ENCODE assay signal across 8 cellular contexts in genomic region chr15:59299919-59300617, GRCh38.
DNase-seq lines count a peak whose midpoint lies in the region; ATAC-seq and TF ChIP-seq lines count a peak whose summit lies in the region.

No MANE protein-coding gene starts in this region.

- no peak overlapping the region for H3K56ac ChIP-seq in mesendoderm (ENCODE audit: low read length)

- no TSS peak for BruUV-seq in Caco-2 (replicated peaks; lab: Mats Ljungman, UMichigan)

- 43% methylated on average over 8 of the region's 9 CpGs for WGBS in mesenchymal stem cell
- no CpG with 5 or more reads among the region's 9 CpGs for WGBS in mesendoderm (ENCODE audit: extremely low coverage, insufficient coverage, low lambda C conversion rate)

- H3K18ac ChIP-seq in mesenchymal stem cell (ENCODE audit: low read depth in 1 of 2, low read length in 2 of 2) (peak overlapping the region; percentile 89 to 92), mesendoderm (ENCODE audit: low read length) (no peak overlapping the region)

- H3K4me3 Mint-ChIP-seq in Caco-2 (ENCODE audit: unreplicated experiment) = no peak overlapping the region

- peaks cover 12% of the 10 kb centered on the region for H3K79me1 ChIP-seq in mesenchymal stem cell (replicated peaks; ENCODE audit: low read length, poor library complexity, severe bottlenecking)
- no peaks in the 10 kb centered on the region for H3K79me1 ChIP-seq in mesendoderm (ENCODE audit: low read length)

- H3K36me3 ChIP-seq in Caco-2 (ENCODE audit: control insufficient read depth, insufficient read depth, low read length) = no peaks in the 10 kb centered on the region
- peaks cover 0 to 8% of the 10 kb centered on the region in 2 experiments for H3K36me3 ChIP-seq in mesenchymal stem cell (ENCODE audit: control insufficient read depth in 1 of 2, insufficient read depth in 2 of 2, low read depth in 1 of 2, low read length in 2 of 2)
- no peaks in the 10 kb centered on the region for H3K36me3 ChIP-seq in mesendoderm (ENCODE audit: control insufficient read depth, insufficient read depth, low read length)

- CTCF ChIA-PET in Caco-2 (lab: Charles Lee) = interaction anchor here (0.6 kb wide), 1 partner anchor 229 kb away, joined by 3 read pairs; no protein-coding TSS in a partner anchor

- H3K4me2 ChIP-seq in mesenchymal stem cell (ENCODE audit: low read length, poor library complexity, severe bottlenecking) (no peak overlapping the region), mesendoderm (ENCODE audit: low read length) (no peak overlapping the region)

- no peaks in the 10 kb centered on the region for H3K27me3 Mint-ChIP-seq in Caco-2 (ENCODE audit: insufficient read depth, unreplicated experiment)

- H3K9me3 ChIP-seq in Caco-2 (no peaks in the 10 kb centered on the region), mesenchymal stem cell (ENCODE audit: control insufficient read depth, low read length) (no peaks in the 10 kb centered on the region)

- ATAC-seq in GM21529 (IDR thresholded peaks at IDR 0.05; ENCODE audit: unreplicated experiment) = peak; percentile 50

- H2BK120ac ChIP-seq in mesenchymal stem cell (ENCODE audit: low read depth, low read length) (peak overlapping the region; percentile 67), mesendoderm (ENCODE audit: low read depth, low read length) (no peak overlapping the region)

- H3K9ac ChIP-seq in mesenchymal stem cell (ENCODE audit: low read length) (peak overlapping the region; percentile 78), mesendoderm (ENCODE audit: low read length) (no peak overlapping the region)

- H3K4me1 ChIP-seq in Caco-2 = peaks cover 26% of the 10 kb centered on the region
- peaks cover 38% of the 10 kb centered on the region for H3K4me1 ChIP-seq in mesenchymal stem cell (ENCODE audit: control insufficient read depth, insufficient read depth, low read depth, low read length)
- peaks cover 6% of the 10 kb centered on the region for H3K4me1 ChIP-seq in mesendoderm (ENCODE audit: control insufficient read depth, low read depth, low read length)

- no peak overlapping the region for H2AFZ ChIP-seq in mesenchymal stem cell (ENCODE audit: low read depth, low read length)

- no peak for DNase-seq in Caco-2
- DNase-seq in KG1 (lab: John Stamatoyannopoulos, UW) = peak; percentile 68
- peak; percentile 55 for DNase-seq in activated CD4-positive, CD25-positive, alpha-beta regulatory T cell treated with anti-CD3 and anti-CD28 coated beads, Interleukin-2, amount 50 U/mL, for 72 hours
- peak; percentile 97 for DNase-seq in choroid plexus epithelial cell (ENCODE audit: low read depth)
- peak; percentile 98 for DNase-seq in mesenchymal stem cell
- DNase-seq in stimulated activated CD8-positive, alpha-beta memory T cell treated with anti-CD3 and anti-CD28 coated beads, Interleukin-7, amount 100 ng/mL, for 24 hours (ENCODE audit: low read depth) = peak; percentile 37
- DNase-seq in mesendoderm = no peak

- H4K91ac ChIP-seq in mesenchymal stem cell (ENCODE audit: low read length) = peak overlapping the region; percentile 88

- H2BK5ac ChIP-seq in mesenchymal stem cell (ENCODE audit: low read depth, low read length, poor library complexity, severe bottlenecking) (no peak overlapping the region), mesendoderm (ENCODE audit: low read length) (no peak overlapping the region)

- no peaks in the 10 kb centered on the region for H3K9me3 Mint-ChIP-seq in Caco-2 (ENCODE audit: unreplicated experiment)

- H3K4ac ChIP-seq in mesenchymal stem cell (ENCODE audit: low read depth in 1 of 2, low read length in 2 of 2) = peak overlapping the region; percentile 72 to 88
- no peak overlapping the region for H3K4ac ChIP-seq in mesendoderm (ENCODE audit: low read depth, low read length)

- H3K4me3 ChIP-seq in Caco-2 (ENCODE audit: low read depth, low read length) (no peak overlapping the region), choroid plexus epithelial cell (ENCODE audit: low read depth, low read length) (peak overlapping the region; percentile 1), mesenchymal stem cell (ENCODE audit: insufficient read depth in 1 of 2, low read depth in 1 of 2, low read length in 2 of 2) (peak overlapping the region in 1 of 2 experiments; percentile 1), mesendoderm (ENCODE audit: low read length) (no peak overlapping the region)

- H3K27me3 ChIP-seq in Caco-2 (replicated peaks; ENCODE audit: control insufficient read depth, insufficient read depth, low read length) = no peaks in the 10 kb centered on the region
- H3K27me3 ChIP-seq in mesenchymal stem cell (ENCODE audit: control insufficient read depth in 1 of 2, insufficient read depth in 1 of 2, low read length in 2 of 2) = no peaks in the 10 kb centered on the region
- no peaks in the 10 kb centered on the region for H3K27me3 ChIP-seq in mesendoderm (ENCODE audit: insufficient read depth, low read length, poor library complexity)

- H3K4me1 Mint-ChIP-seq in Caco-2 (ENCODE audit: low read depth, unreplicated experiment) = peaks cover 10% of the 10 kb centered on the region

- H3K14ac ChIP-seq in mesenchymal stem cell (ENCODE audit: low read length in 2 of 2) = no peak overlapping the region

- peaks cover 14% of the 10 kb centered on the region for H3K36me3 Mint-ChIP-seq in Caco-2 (ENCODE audit: insufficient read depth, unreplicated experiment)

- H3K27ac ChIP-seq in mesenchymal stem cell (ENCODE audit: low read length, poor library complexity, severe bottlenecking) (peak overlapping the region; percentile 63), mesendoderm (ENCODE audit: low read depth, low read length) (no peak overlapping the region)

- H2AK5ac ChIP-seq in mesenchymal stem cell (ENCODE audit: low read length, severe bottlenecking) (peak overlapping the region; percentile 97), mesendoderm (ENCODE audit: low read length) (no peak overlapping the region)

- POLR2A ChIA-PET in Caco-2 (lab: Charles Lee) = interaction anchor here (1.1 kb wide), 1 partner anchor 73 kb away, joined by 4 read pairs; the partner anchor contains the start of gene MYO1E

- no peaks in the 10 kb centered on the region for H3K79me2 ChIP-seq in mesendoderm (ENCODE audit: control insufficient read depth, insufficient read depth, low read length)

- H2BK15ac ChIP-seq in mesenchymal stem cell (ENCODE audit: low read depth, poor library complexity, severe bottlenecking) = no peak overlapping the region
- no peak overlapping the region for H2BK15ac ChIP-seq in mesendoderm (replicated peaks; ENCODE audit: low read depth)

- H4K5ac ChIP-seq in mesendoderm (ENCODE audit: low read length) = no peak overlapping the region

- TF ChIP-seq CTCF in Caco-2 (IDR thresholded peaks at IDR 0.05; ENCODE audit: insufficient read depth in 1 of 2, low read depth in 1 of 2, low read length in 1 of 2, severe bottlenecking in 1 of 2, unreplicated experiment in 1 of 2) = no peak
- TF ChIP-seq CTCF in choroid plexus epithelial cell (conservative IDR thresholded peaks at IDR 0.05; ENCODE audit: low read depth, low read length) = no peak

- H4K8ac ChIP-seq in mesenchymal stem cell (ENCODE audit: low read length) (peak overlapping the region; percentile 91), mesendoderm (ENCODE audit: low read depth, low read length) (no peak overlapping the region)

- H3K23ac ChIP-seq in mesenchymal stem cell (ENCODE audit: low read length in 2 of 2) (no peak overlapping the region), mesendoderm (ENCODE audit: low read length) (no peak overlapping the region)

- peak overlapping the region; percentile 53 for H3K27ac Mint-ChIP-seq in Caco-2 (ENCODE audit: unreplicated experiment)

- peak overlapping the region; percentile 83 to 84 for H2BK12ac ChIP-seq in mesenchymal stem cell (ENCODE audit: low read length in 2 of 2)

- intact Hi-C loops in Caco-2 (cut with micrococcal nuclease; ENCODE audit: unreplicated experiment) = no loop called here

Comparison
In these comparisons a context has a peak if more than half of its experiments do, and no peak if none do; other contexts are left out.
1. DNase-seq: peak in KG1 (single experiment), activated CD4-positive, CD25-positive, alpha-beta regulatory T cell treated with anti-CD3 and anti-CD28 coated beads, Interleukin-2, amount 50 U/mL, for 72 hours (single experiment), choroid plexus epithelial cell (single experiment), mesenchymal stem cell (single experiment) and stimulated activated CD8-positive, alpha-beta memory T cell treated with anti-CD3 and anti-CD28 coated beads, Interleukin-7, amount 100 ng/mL, for 24 hours (single experiment); none in Caco-2 (0 of 2) and mesendoderm (single experiment).